ENCODE assay signal across 21 cellular contexts in the genomic region with DNA sequence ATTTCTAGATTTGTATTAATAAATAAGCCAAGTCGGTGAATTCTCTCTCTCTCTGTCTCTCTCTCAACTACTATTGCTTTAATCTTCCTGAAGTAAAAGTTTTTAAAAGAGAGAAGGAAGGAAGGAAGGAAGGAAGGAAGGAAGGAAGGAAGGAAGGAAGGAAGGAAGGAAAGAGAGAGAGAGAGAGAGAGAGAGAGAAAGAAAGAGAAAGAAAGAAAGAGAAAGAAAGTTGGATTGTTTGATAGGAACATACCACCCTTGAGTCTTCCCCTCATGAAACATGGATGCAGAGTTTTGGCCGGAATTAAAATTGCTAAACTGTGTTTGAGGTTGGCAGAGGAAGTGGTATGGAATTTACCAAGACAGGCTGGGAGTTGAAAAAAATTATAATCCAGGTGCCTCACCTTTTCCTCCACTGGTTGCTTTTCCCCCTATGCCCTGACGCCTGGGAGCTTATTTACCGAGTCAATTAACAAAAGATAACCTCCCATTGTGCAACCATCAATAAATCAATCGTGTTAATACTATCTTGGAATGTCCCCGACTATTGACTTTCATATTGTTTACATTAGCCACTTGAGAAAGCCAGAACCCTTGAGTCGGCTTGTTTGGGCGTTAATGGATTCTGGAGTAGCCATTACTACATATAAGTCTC.
DNase-seq lines count a peak whose midpoint lies in the region; ATAC-seq, FAIRE-seq and TF ChIP-seq lines count a peak whose summit lies in the region.
"Had no signal": no experiment of that assay in that cellular context is flagged by ENCODE, and none has a peak within 500 bp of the region (broad histone marks: within the 10 kb centered on the region; RNA-seq: fewer than 3 reads in every experiment).

No MANE protein-coding gene starts in this region.

- H3K9ac ChIP-seq in HUES48 (ENCODE audit: low read depth, low read length) = no peak overlapping the region

- H3K27ac ChIP-seq in HUES48 (ENCODE audit: low read depth, low read length) = peak overlapping the region; percentile 44
- H3K27ac ChIP-seq: SK-N-MC had no signal

- H3K9me3 ChIP-seq in HUES48 (ENCODE audit: control insufficient read depth, insufficient read depth, low read length) = peaks cover 4% of the 10 kb centered on the region; the same call in 1 of the 2 replicates
- H3K9me3 ChIP-seq: gastroesophageal sphincter, prostate gland had no signal

- TF ChIP-seq CTCF in retinal pigment epithelial cell (conservative IDR thresholded peaks at IDR 0.05; ENCODE audit: low read depth, low read length) = no peak

- H3K27me3 ChIP-seq in HUES48 (ENCODE audit: control insufficient read depth, insufficient read depth, low read length) = no peaks in the 10 kb centered on the region
- H3K27me3 ChIP-seq: gastroesophageal sphincter had no signal

- peak; percentile 2 for DNase-seq in NCI-H774 (lab: John Stamatoyannopoulos, UW)
- DNase-seq in kidney glomerular epithelial cell (lab: John Stamatoyannopoulos, UW) = peak; percentile 57
- no peak for DNase-seq in retinal pigment epithelial cell (ENCODE audit: low read depth)
- DNase-seq in RCC 7860 (ENCODE audit: low spot score) = no peak
- DNase-seq in GM19240 (ENCODE audit: insufficient read length, low spot score) = no peak
- DNase-seq: activated CD4-positive, alpha-beta memory T cell treated with anti-CD3 and anti-CD28 coated beads, Interleukin-2, amount 10 ng/mL, durations not matched to agents 7 days and 5 days; activated CD4-positive, CD25-positive, alpha-beta regulatory T cell; activated naive CD4-positive, alpha-beta T cell; activated T-cell treated with anti-CD3 and anti-CD28 coated beads for 4 hours; NCI-H1048; NCI-H2171 treated with DMSO at 0.1 percent for 48 hours; stimulated activated CD4-positive, alpha-beta T cell treated with anti-CD3 and anti-CD28 coated beads, Interleukin-4, amount 100 ng/mL, for 24 hours; T-helper 9 cell had no signal

- H3K36me3 ChIP-seq in HUES48 (ENCODE audit: control insufficient read depth, insufficient read depth, low read length) = no peaks in the 10 kb centered on the region
- H3K36me3 ChIP-seq: gastroesophageal sphincter, prostate gland had no signal

- no peak for FAIRE-seq in RCC 7860 (lab: Jason Lieb, UNC)
- FAIRE-seq: H54 had no signal

- no peak for ATAC-seq in GM18520 (IDR thresholded peaks at IDR 0.05; ENCODE audit: unreplicated experiment)
- ATAC-seq: esophagus mucosa, gastroesophageal sphincter, Panc1 had no signal

- H3K4me3 ChIP-seq in HUES48 (ENCODE audit: low read depth, low read length) (0 out of 2 replicates have a peak overlapping the region, but pooled peaks have one; percentile 9), retinal pigment epithelial cell (ENCODE audit: low read length) (peak overlapping the region; percentile 18)
- H3K4me3 ChIP-seq: gastroesophageal sphincter, prostate gland, SK-N-MC had no signal

- peaks cover 46% of the 10 kb centered on the region for H3K4me1 ChIP-seq in HUES48 (ENCODE audit: control insufficient read depth, insufficient read depth, low read length)
- H3K4me1 ChIP-seq: prostate gland had no signal

Comparison
In these comparisons a context has a peak if more than half of its experiments do, and no peak if none do; other contexts are left out.
1. DNase-seq: peak in NCI-H774 (single experiment) and kidney glomerular epithelial cell (single experiment); none in retinal pigment epithelial cell (single experiment), RCC 7860 (single experiment) and GM19240 (single experiment).